1 cellular context compared by ENCODE assay signal in genomic region chr15:63973212-63974009, GRCh38.
TF ChIP-seq lines count a peak whose summit lies in the region.

No MANE protein-coding gene starts in this region.

TF ChIP-seq in SK-N-SH, 30 proteins besides CTCF, POLR2A, EP300 and RAD21 (continued from another document):
- TF ChIP-seq RXRA (IDR thresholded peaks at IDR 0.05; ENCODE audit: borderline replicate concordance, low read depth) = no peak
- no peak for TF ChIP-seq MAX (IDR thresholded peaks at IDR 0.05; ENCODE audit: low read depth)
